ENCODE assay signal across 8 cellular contexts in genomic region chr5:165956854-165957253, GRCh38.
"Had no signal": no experiment of that assay in that cellular context is flagged by ENCODE, and none has a peak within 500 bp of the region (broad histone marks: within the 10 kb centered on the region; RNA-seq: fewer than 3 reads in every experiment).

No MANE protein-coding gene starts in this region.

- H3K4me3 ChIP-seq: K562 had no signal

- H3K27me3 Mint-ChIP-seq: IgD-negative memory B cell had no signal

- H3K4me2 ChIP-seq: KMS-11 had no signal

- DNase-seq: IMR-90, KBM-7, KG1 had no signal

- H3K9ac ChIP-seq: KMS-11 had no signal

- ATAC-seq: HepG2, K562 had no signal

- H3K4me1 Mint-ChIP-seq: IgD-negative memory B cell had no signal

- H3K27ac ChIP-seq: HL-60, KMS-11 had no signal

- H3K36me3 Mint-ChIP-seq: IgD-negative memory B cell had no signal

- H3K27ac Mint-ChIP-seq: IgD-negative memory B cell had no signal
